ENCODE assay signal across 21 cellular contexts in the genomic region with DNA sequence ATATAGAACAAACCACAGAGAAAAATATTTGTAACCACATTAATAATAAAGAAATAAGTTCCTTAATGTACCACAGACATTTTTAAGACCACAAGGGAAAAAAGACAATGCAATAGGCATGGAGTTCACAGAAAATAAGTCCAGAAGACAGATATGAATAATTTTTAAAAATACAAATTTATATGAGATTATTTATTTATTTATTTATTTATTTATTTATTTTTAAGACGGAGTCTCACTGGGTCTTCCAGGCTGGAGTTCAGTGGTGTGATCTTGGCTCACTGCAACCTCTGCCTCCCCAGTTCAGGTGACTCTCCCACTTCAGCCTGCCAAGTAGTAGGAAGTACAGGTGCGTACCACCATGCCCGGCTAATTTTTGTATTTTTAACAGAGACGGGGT.
"Had no signal": no experiment of that assay in that cellular context is flagged by ENCODE, and none has a peak within 500 bp of the region (broad histone marks: within the 10 kb centered on the region; RNA-seq: fewer than 3 reads in every experiment).

No MANE protein-coding gene starts in this region.

- ATAC-seq: natural killer cell; right lobe of liver; stimulated activated naive B cell treated with anti-CD40 and anti-IgM and Interleukin-4, amounts not matched to agents 10 μg/mL and 1 μg/mL and 100 μg/mL, for 72 hours; upper lobe of right lung had no signal

- H3K36me3 Mint-ChIP-seq: natural killer cell had no signal

- H3K27me3 Mint-ChIP-seq: naive B cell; progenitor cell of endocrine pancreas; stimulated activated naive B cell treated with anti-CD40 and anti-IgM and Interleukin-4, amounts not matched to agents 10 μg/mL and 1 μg/mL and 100 μg/mL, for 72 hours; stimulated activated naive CD8-positive, alpha-beta T cell treated with anti-CD3 and anti-CD28 coated beads, Interleukin-15, Interleukin-2, amounts not matched to agents 100 ng/mL and 50 ng/mL, for 24 hours had no signal

- FAIRE-seq: urothelium cell line had no signal

- H3K4me3 Mint-ChIP-seq: mesothelial cell of epicardium; naive B cell; natural killer cell; nephron progenitor cell; neural progenitor cell; stimulated activated naive B cell treated with anti-CD40 and anti-IgM and Interleukin-4, amounts not matched to agents 10 μg/mL and 1 μg/mL and 100 μg/mL, for 72 hours; stimulated activated naive CD8-positive, alpha-beta T cell treated with anti-CD3 and anti-CD28 coated beads, Interleukin-15, Interleukin-2, amounts not matched to agents 100 ng/mL and 50 ng/mL, for 24 hours had no signal

- H3K4me1 Mint-ChIP-seq: mesothelial cell of epicardium, nephron progenitor cell, neural progenitor cell had no signal

- DNase-seq: islet precursor cell; left ventricle myocardium inferior; mesendoderm; naive B cell; natural killer cell; nephron progenitor cell; occipital lobe; ovary; right lobe of liver; stimulated activated CD4-positive, alpha-beta T cell treated with anti-CD3 and anti-CD28 coated beads, Interleukin-12 subunit alpha, Interleukin-12 subunit beta, amount 100 ng/mL, for 4 hours; stimulated activated CD4-positive, alpha-beta T cell treated with anti-CD3 and anti-CD28 coated beads, Interleukin-15, amount 100 ng/mL, for 24 hours; stimulated activated CD4-positive, alpha-beta T cell treated with anti-CD3 and anti-CD28 coated beads, Interleukin-2, amount 100 ng/mL, for 24 hours; stimulated activated CD4-positive, alpha-beta T cell treated with anti-CD3 and anti-CD28 coated beads, Interleukin-4, amount 100 ng/mL, for 1 hour; stimulated activated naive B cell treated with anti-CD40 and anti-IgM and Interleukin-4, amounts not matched to agents 10 μg/mL and 1 μg/mL and 100 μg/mL, for 72 hours; tibial artery; upper lobe of right lung had no signal

- H3K9me3 Mint-ChIP-seq: mesothelial cell of epicardium; naive B cell; natural killer cell; nephron progenitor cell; neural progenitor cell; stimulated activated naive B cell treated with anti-CD40 and anti-IgM and Interleukin-4, amounts not matched to agents 10 μg/mL and 1 μg/mL and 100 μg/mL, for 72 hours; stimulated activated naive CD8-positive, alpha-beta T cell treated with anti-CD3 and anti-CD28 coated beads, Interleukin-15, Interleukin-2, amounts not matched to agents 100 ng/mL and 50 ng/mL, for 24 hours had no signal

- H3K27ac Mint-ChIP-seq: mesothelial cell of epicardium; natural killer cell; nephron progenitor cell; neural progenitor cell; progenitor cell of endocrine pancreas; stimulated activated naive B cell treated with anti-CD40 and anti-IgM and Interleukin-4, amounts not matched to agents 10 μg/mL and 1 μg/mL and 100 μg/mL, for 72 hours; stimulated activated naive CD8-positive, alpha-beta T cell treated with anti-CD3 and anti-CD28 coated beads, Interleukin-15, Interleukin-2, amounts not matched to agents 100 ng/mL and 50 ng/mL, for 24 hours had no signal
